7 cellular contexts compared by ENCODE assay signal in genomic region chr22:41596776-41597634, GRCh38. TPM values are rescaled to one million over a fixed set of nuclear protein-coding genes. Genes with fewer than 3 reads are reported as not detected.
DNase-seq lines count a peak whose midpoint lies in the region; ATAC-seq and TF ChIP-seq lines count a peak whose summit lies in the region.

No MANE protein-coding gene starts in this region.

- TF ChIP-seq CTCF in DND-41 (IDR thresholded peaks at IDR 0.05; ENCODE audit: borderline replicate concordance, extremely low read depth, low read length, poor library complexity, severe bottlenecking) (peak; percentile 84), choroid plexus epithelial cell (conservative IDR thresholded peaks at IDR 0.05; ENCODE audit: low read depth, low read length) (peak; percentile 87)

- intact Hi-C loops in left colon (cut with DNase I, micrococcal nuclease), result loop anchor here in 1 of 2 donors (10.0 kb wide), 1 partner anchor 62 kb away; no protein-coding TSS in a partner anchor

- no peaks in the 10 kb centered on the region for H3K9me3 Mint-ChIP-seq in stimulated activated naive B cell treated with anti-CD40 and anti-IgM and Interleukin-4, amounts not matched to agents 10 μg/mL and 1 μg/mL and 100 μg/mL, for 72 hours

- H3K4me3 Mint-ChIP-seq in stimulated activated naive B cell treated with anti-CD40 and anti-IgM and Interleukin-4, amounts not matched to agents 10 μg/mL and 1 μg/mL and 100 μg/mL, for 72 hours, result no peak overlapping the region

- no peaks in the 10 kb centered on the region for H3K9me3 ChIP-seq in DND-41 (ENCODE audit: insufficient read depth, low read length, severe bottlenecking)

- H3K4me2 ChIP-seq in DND-41 (ENCODE audit: insufficient read depth, low read length), result no peak overlapping the region

- no peaks in the 10 kb centered on the region for H3K27me3 ChIP-seq in DND-41 (ENCODE audit: insufficient read depth, low read length, poor library complexity)

- H3K27ac Mint-ChIP-seq in stimulated activated naive B cell treated with anti-CD40 and anti-IgM and Interleukin-4, amounts not matched to agents 10 μg/mL and 1 μg/mL and 100 μg/mL, for 72 hours, result peak overlapping the region; percentile 65

- peaks cover 19% of the 10 kb centered on the region for H4K20me1 ChIP-seq in DND-41 (ENCODE audit: insufficient read depth, low read length)

- H3K9ac ChIP-seq in DND-41 (ENCODE audit: low read depth, low read length), result no peak overlapping the region

- ATAC-seq in DND-41 (ENCODE audit: insufficient read depth, low read depth) (peak; percentile 79), left colon (peak; percentile 95)
- ATAC-seq in stimulated activated naive B cell treated with anti-CD40 and anti-IgM and Interleukin-4, amounts not matched to agents 10 μg/mL and 1 μg/mL and 100 μg/mL, for 72 hours (replicated peaks), result peak; percentile 79 to 88

- peaks cover 3 to 6% of the 10 kb centered on the region in 2 donors for H3K4me1 Mint-ChIP-seq in stimulated activated naive B cell treated with anti-CD40 and anti-IgM and Interleukin-4, amounts not matched to agents 10 μg/mL and 1 μg/mL and 100 μg/mL, for 72 hours

- peak; percentile 41 for DNase-seq in DND-41
- peak; percentile 61 for DNase-seq in HT1080 (ENCODE audit: low read depth)
- peak; percentile 55 for DNase-seq in SK-N-DZ (ENCODE audit: low spot score)
- DNase-seq in choroid plexus epithelial cell (ENCODE audit: low read depth), result peak; percentile 64
- peak; percentile 44 to 69 for DNase-seq in left colon
- DNase-seq in stimulated activated naive B cell treated with anti-CD40 and anti-IgM and Interleukin-4, amounts not matched to agents 10 μg/mL and 1 μg/mL and 100 μg/mL, for 72 hours, result peak; percentile 23
- DNase-seq in NK-92 treated with Interleukin-12 subunit alpha and Interleukin-12 subunit beta, amount 100 ng/mL, for 24 hours (lab: John Stamatoyannopoulos, UW), result no peak

- H3K4me3 ChIP-seq in DND-41 (ENCODE audit: low read depth in 1 of 2, low read length in 2 of 2) (no peak overlapping the region), choroid plexus epithelial cell (ENCODE audit: low read depth, low read length) (no peak overlapping the region)

- no peaks in the 10 kb centered on the region for H3K4me1 ChIP-seq in DND-41 (ENCODE audit: insufficient read depth, low read length)

- H3K27me3 Mint-ChIP-seq in stimulated activated naive B cell treated with anti-CD40 and anti-IgM and Interleukin-4, amounts not matched to agents 10 μg/mL and 1 μg/mL and 100 μg/mL, for 72 hours, result no peaks in the 10 kb centered on the region

- no peak overlapping the region for H3K27ac ChIP-seq in DND-41 (ENCODE audit: low read length)

- peaks cover 19 to 50% of the 10 kb centered on the region in 2 donors for H3K36me3 Mint-ChIP-seq in stimulated activated naive B cell treated with anti-CD40 and anti-IgM and Interleukin-4, amounts not matched to agents 10 μg/mL and 1 μg/mL and 100 μg/mL, for 72 hours

- no peaks in the 10 kb centered on the region for H3K79me2 ChIP-seq in DND-41 (ENCODE audit: insufficient read depth, low read length)

- peaks cover 6% of the 10 kb centered on the region for H3K36me3 ChIP-seq in DND-41 (ENCODE audit: insufficient read depth, low read length)

- H2AFZ ChIP-seq in DND-41 (ENCODE audit: low read depth, low read length), result no peak overlapping the region

RNA-seq across cellular contexts. Expression of gene PMM1, which starts 7.4 kb away (rescaled TPM):
- 7.2 and 9.1 TPM in 2 replicates for total RNA-seq in HT1080 (2014; rRNA removed; shearing (Covaris generic))
- polyA plus RNA-seq in HT1080 (2015; cell fraction: cytosol; rRNA removed), result 24.2 and 30.6 TPM in 2 replicates
- 22.1 and 22.7 TPM in 2 replicates for polyA plus RNA-seq in HT1080 (2015; cell fraction: nucleus; rRNA removed)
- polyA plus RNA-seq in SK-N-DZ (2014; cell fraction: cytosol; rRNA removed), result 13.8 and 15.9 TPM in 2 replicates
- 32.8 and 41.7 TPM in 2 replicates for polyA plus RNA-seq in SK-N-DZ (2014; cell fraction: nucleus; rRNA removed)
- 10 to 100 TPM; 48.6 to 61.8 TPM for total RNA-seq in left colon

RNA-seq across cellular contexts. Expression of gene DESI1, which starts 23.8 kb away (rescaled TPM):
- total RNA-seq in HT1080 (2014; rRNA removed; shearing (Covaris generic)), result 71.2 and 102 TPM in 2 replicates
- 30.9 and 32.6 TPM in 2 replicates for polyA plus RNA-seq in HT1080 (2015; cell fraction: cytosol; rRNA removed)
- 37.8 and 38.0 TPM in 2 replicates for polyA plus RNA-seq in HT1080 (2015; cell fraction: nucleus; rRNA removed)
- 19.1 and 22.3 TPM in 2 replicates for polyA plus RNA-seq in SK-N-DZ (2014; cell fraction: cytosol; rRNA removed)
- 28.5 and 38.3 TPM in 2 replicates for polyA plus RNA-seq in SK-N-DZ (2014; cell fraction: nucleus; rRNA removed)
- total RNA-seq in left colon, result 10 to 100 TPM; 24.5 to 25.2 TPM

RNA-seq across cellular contexts. Expression of gene XRCC6, which starts 24.1 kb away (rescaled TPM):
- total RNA-seq in HT1080 (2014; rRNA removed; shearing (Covaris generic)), result 596 and 601 TPM in 2 replicates
- polyA plus RNA-seq in HT1080 (2015; cell fraction: cytosol; rRNA removed), result 464 and 469 TPM in 2 replicates
- polyA plus RNA-seq in HT1080 (2015; cell fraction: nucleus; rRNA removed), result 686 and 784 TPM in 2 replicates
- polyA plus RNA-seq in SK-N-DZ (2014; cell fraction: cytosol; rRNA removed), result 760 and 776 TPM in 2 replicates
- 278 and 382 TPM in 2 replicates for polyA plus RNA-seq in SK-N-DZ (2014; cell fraction: nucleus; rRNA removed)
- 100 to 1,000 TPM; 164 to 173 TPM for total RNA-seq in left colon

RNA-seq across cellular contexts. Expression of gene CSDC2, which starts 36.2 kb away (rescaled TPM):
- 0.08 and 0.13 TPM in 2 replicates for total RNA-seq in HT1080 (2014; rRNA removed; shearing (Covaris generic))
- 0.28 TPM in 1 of 2 replicates, not detected in the other for polyA plus RNA-seq in HT1080 (2015; cell fraction: cytosol; rRNA removed)
- polyA plus RNA-seq in HT1080 (2015; cell fraction: nucleus; rRNA removed), result 0.25 and 0.26 TPM in 2 replicates
- 2.9 TPM in 2 replicates for polyA plus RNA-seq in SK-N-DZ (2014; cell fraction: cytosol; rRNA removed)
- 2.4 and 3.1 TPM in 2 replicates for polyA plus RNA-seq in SK-N-DZ (2014; cell fraction: nucleus; rRNA removed)
- 1 to 10 TPM in 1 of 2 donors, under 1 TPM in 1; 0.37 to 2.0 TPM for total RNA-seq in left colon

RNA-seq across cellular contexts. Expression of gene POLR3H, which starts 52.7 kb away (rescaled TPM):
- total RNA-seq in HT1080 (2014; rRNA removed; shearing (Covaris generic)), result 21.5 and 26.6 TPM in 2 replicates
- 15.1 and 19.5 TPM in 2 replicates for polyA plus RNA-seq in HT1080 (2015; cell fraction: cytosol; rRNA removed)
- polyA plus RNA-seq in HT1080 (2015; cell fraction: nucleus; rRNA removed), result 13.1 and 16.0 TPM in 2 replicates
- 30.7 and 33.7 TPM in 2 replicates for polyA plus RNA-seq in SK-N-DZ (2014; cell fraction: cytosol; rRNA removed)
- 20.4 and 33.4 TPM in 2 replicates for polyA plus RNA-seq in SK-N-DZ (2014; cell fraction: nucleus; rRNA removed)
- 10 to 100 TPM; 10.9 to 15.9 TPM for total RNA-seq in left colon
